ENCODE assay signal across 24 cellular contexts in the genomic region with DNA sequence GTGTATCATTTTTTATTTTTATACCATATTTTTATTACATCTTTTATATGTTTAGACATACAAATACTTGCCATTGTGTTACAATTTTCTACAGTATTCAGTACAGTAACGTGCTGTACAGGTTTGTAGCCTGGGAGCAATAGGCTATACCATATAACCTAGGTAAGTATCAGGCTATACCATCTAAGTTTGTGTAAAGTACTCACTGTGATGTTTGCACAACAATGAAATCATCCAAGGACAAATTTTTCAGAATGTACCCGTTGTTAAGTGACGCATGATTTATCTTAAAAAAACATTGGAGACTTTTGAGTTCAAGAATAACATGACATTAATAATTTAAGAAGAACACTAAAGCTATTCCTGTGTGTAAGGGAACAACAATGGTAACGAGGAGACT.
"Had no signal": no experiment of that assay in that cellular context is flagged by ENCODE, and none has a peak within 500 bp of the region (broad histone marks: within the 10 kb centered on the region; RNA-seq: fewer than 3 reads in every experiment).

No MANE protein-coding gene starts in this region.

- H3K27ac ChIP-seq: left lung, lower lobe of right lung, parathyroid adenoma, psoas muscle, right atrium auricular region, right lobe of liver, suprapubic skin, thoracic aorta, tibial artery, upper lobe of right lung had no signal

- H3K36me3 ChIP-seq: left lung, lower lobe of right lung, right atrium auricular region, right lobe of liver, suprapubic skin, thoracic aorta, tibial artery, upper lobe of right lung had no signal

- H3K4me3 ChIP-seq: left lung, lower lobe of right lung, psoas muscle, right atrium auricular region, right lobe of liver, smooth muscle cell, suprapubic skin, thoracic aorta, tibial artery, upper lobe of right lung had no signal

- H2AFZ ChIP-seq: parathyroid adenoma had no signal

- H3K79me2 ChIP-seq: parathyroid adenoma had no signal

- H3K27me3 ChIP-seq: left lung, right atrium auricular region, right lobe of liver, suprapubic skin, tibial artery, upper lobe of right lung had no signal

- DNase-seq: hypothalamus; immature natural killer cell; kidney; left colon; lower lobe of right lung; mammary epithelial cell; mesenchymal stem cell; naive thymus-derived CD8-positive, alpha-beta T cell; nucleus accumbens; psoas muscle; right lobe of liver; stimulated activated CD4-positive, alpha-beta T cell treated with anti-CD3 and anti-CD28 coated beads, Interleukin-2, amount 100 ng/mL, for 24 hours; stimulated activated CD4-positive, alpha-beta T cell treated with anti-CD3 and anti-CD28 coated beads, Interleukin-4, amount 100 ng/mL, for 1 hour; stimulated activated naive B cell treated with anti-CD40 and anti-IgM and Interleukin-4, amounts not matched to agents 10 μg/mL and 1 μg/mL and 100 μg/mL, for 72 hours; stimulated activated naive CD8-positive, alpha-beta T cell treated with anti-CD3 and anti-CD28 coated beads, Interleukin-15, Interleukin-2, amounts not matched to agents 100 U/mL and 50 U/mL, for 24 hours; tibial artery; trophoblast cell; upper lobe of right lung had no signal

- H3K4me1 ChIP-seq: left lung, lower lobe of right lung, parathyroid adenoma, psoas muscle, right atrium auricular region, right lobe of liver, suprapubic skin, tibial artery, upper lobe of right lung had no signal

- H3K9ac ChIP-seq: parathyroid adenoma had no signal

- H3K4me2 ChIP-seq: smooth muscle cell had no signal

- ATAC-seq: left colon; left lung; lower lobe of right lung; naive thymus-derived CD8-positive, alpha-beta T cell; psoas muscle; right lobe of liver; stimulated activated naive B cell treated with anti-CD40 and anti-IgM and Interleukin-4, amounts not matched to agents 10 μg/mL and 1 μg/mL and 100 μg/mL, for 72 hours; stimulated activated naive CD8-positive, alpha-beta T cell treated with anti-CD3 and anti-CD28 coated beads, Interleukin-15, Interleukin-2, amounts not matched to agents 100 U/mL and 50 U/mL, for 24 hours; upper lobe of right lung had no signal

- H3K9me3 ChIP-seq: left lung, lower lobe of right lung, psoas muscle, right atrium auricular region, right lobe of liver, suprapubic skin, thoracic aorta, tibial artery, upper lobe of right lung had no signal
